27 cellular contexts compared by ENCODE assay signal in the genomic region with DNA sequence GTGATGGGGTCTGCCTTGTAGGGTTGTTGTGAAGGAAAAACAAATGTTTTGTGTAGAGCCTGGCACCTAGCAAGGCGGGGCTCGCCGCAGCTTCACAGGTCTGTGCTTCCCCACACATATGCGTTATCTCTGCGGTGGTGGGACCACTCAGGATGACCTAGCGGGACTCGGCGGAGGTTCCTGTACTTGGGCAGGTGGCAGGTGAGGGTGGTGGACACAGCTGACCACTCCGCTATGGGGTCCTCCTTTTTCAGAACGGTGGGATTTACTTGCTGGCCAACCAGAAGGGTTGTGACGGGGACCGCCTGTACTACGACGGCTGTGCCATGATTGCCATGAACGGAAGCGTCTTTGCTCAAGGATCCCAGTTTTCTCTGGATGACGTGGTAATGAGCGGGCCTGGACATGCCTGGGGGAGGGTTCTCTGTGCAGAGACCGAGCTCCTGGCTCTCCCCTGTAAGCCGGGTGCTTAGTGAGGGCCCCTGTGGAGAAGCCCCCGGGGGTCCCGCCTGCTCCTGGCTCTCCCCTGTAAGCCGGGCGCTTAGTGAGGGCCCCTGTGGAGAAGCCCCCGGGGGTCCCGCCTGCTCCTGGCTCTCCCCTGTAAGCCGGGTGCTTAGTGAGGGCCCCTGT. TPM values are rescaled to one million over a fixed set of nuclear protein-coding genes. Genes with fewer than 3 reads are reported as not detected.
DNase-seq lines count a peak whose midpoint lies in the region; ATAC-seq and TF ChIP-seq lines count a peak whose summit lies in the region.
"Had no signal": no experiment of that assay in that cellular context is flagged by ENCODE, and none has a peak within 500 bp of the region (broad histone marks: within the 10 kb centered on the region; RNA-seq: fewer than 3 reads in every experiment).

No MANE protein-coding gene starts in this region.

- H3K9me3 ChIP-seq in sigmoid colon, result no peaks in the 10 kb centered on the region
- H3K9me3 ChIP-seq: A549 had no signal

- H3K27me3 Mint-ChIP-seq in natural killer cell treated with Interleukin-12 subunit alpha and Interleukin-12 subunit beta and Interleukin-15 and Interleukin-18, amount 100 ng/mL, for 72 hours, result no peaks in the 10 kb centered on the region
- H3K27me3 Mint-ChIP-seq in natural killer cell (ENCODE audit: low read depth in 2 of 2), result no peaks in the 10 kb centered on the region
- H3K27me3 Mint-ChIP-seq in chondrocyte (ENCODE audit: low read depth), result no peaks in the 10 kb centered on the region
- H3K27me3 Mint-ChIP-seq: CD4-positive, alpha-beta memory T cell; IgD-negative memory B cell had no signal

- H3K27ac Mint-ChIP-seq in natural killer cell treated with Interleukin-12 subunit alpha and Interleukin-12 subunit beta and Interleukin-15 and Interleukin-18, amount 100 ng/mL, for 72 hours, result no peak overlapping the region
- no peak overlapping the region for H3K27ac Mint-ChIP-seq in natural killer cell
- H3K27ac Mint-ChIP-seq in chondrocyte (ENCODE audit: unreplicated experiment), result no peak overlapping the region
- H3K27ac Mint-ChIP-seq: IgD-negative memory B cell had no signal

- H3K27me3 ChIP-seq in sigmoid colon, result no peaks in the 10 kb centered on the region
- H3K27me3 ChIP-seq: BLaER1 treated with 17β-estradiol and CSF1 and Interleukin-3, amounts not matched to agents 10 nM and 100 nM had no signal

- H3K4me1 Mint-ChIP-seq in natural killer cell treated with Interleukin-12 subunit alpha and Interleukin-12 subunit beta and Interleukin-15 and Interleukin-18, amount 100 ng/mL, for 72 hours (ENCODE audit: low read depth in 2 of 2), result no peaks in the 10 kb centered on the region
- H3K4me1 Mint-ChIP-seq in natural killer cell (peaks cover 0 to 6% of the 10 kb centered on the region in 2 donors), chondrocyte (ENCODE audit: low read depth) (no peaks in the 10 kb centered on the region)
- H3K4me1 Mint-ChIP-seq: CD4-positive, alpha-beta memory T cell had no signal

- no peak overlapping the region for H3K4me3 Mint-ChIP-seq in natural killer cell treated with Interleukin-12 subunit alpha and Interleukin-12 subunit beta and Interleukin-15 and Interleukin-18, amount 100 ng/mL, for 72 hours
- no peak overlapping the region for H3K4me3 Mint-ChIP-seq in natural killer cell
- H3K4me3 Mint-ChIP-seq in chondrocyte (ENCODE audit: unreplicated experiment), result no peak overlapping the region
- H3K4me3 Mint-ChIP-seq: CD4-positive, alpha-beta memory T cell; IgD-negative memory B cell had no signal

- intact Hi-C loops in natural killer cell (cut with micrococcal nuclease), result no loop called here
- intact Hi-C loops in sigmoid colon (cut with DNase I), result no loop called here

- TF ChIP-seq EP300 in sigmoid colon (IDR thresholded peaks at IDR 0.05), result no peak

- DNase-seq in natural killer cell treated with Interleukin-12 subunit alpha and Interleukin-12 subunit beta and Interleukin-15 and Interleukin-18, amount 100 ng/mL, for 72 hours (ENCODE audit: low spot score), result peak; percentile 44
- no peak for DNase-seq in natural killer cell
- DNase-seq in chondrocyte (ENCODE audit: low spot score), result peak; percentile 68
- DNase-seq in sigmoid colon, result peak; percentile 50
- no peak for DNase-seq in omental fat pad (ENCODE audit: low spot score)
- DNase-seq: AML-193; Caco-2; CD4-positive, alpha-beta memory T cell; DMS 273 treated with DMSO at 0.1 percent for 48 hours; DMS79 treated with DMSO at 0.1 percent for 48 hours; GF-D8; HCEC 1CT; MM.1S; NCI-H2029; NCI-H526 treated with DMSO at 0.1 percent for 48 hours; RPMI8226; SIG-M5 had no signal

- TF ChIP-seq POLR2A in sigmoid colon (IDR thresholded peaks at IDR 0.05), result no peak

- no peak overlapping the region for H3K27ac ChIP-seq in sigmoid colon
- H3K27ac ChIP-seq: A549, HL-60, KMS-11, SK-N-MC had no signal

- WGBS in sigmoid colon, 2 donors, result 94 to 98% methylated on average over 27 of the region's 27 CpGs

- no peaks in the 10 kb centered on the region for H3K4me1 ChIP-seq in sigmoid colon
- H3K4me1 ChIP-seq: A549 had no signal

- no peaks in the 10 kb centered on the region for H3K9me3 Mint-ChIP-seq in natural killer cell treated with Interleukin-12 subunit alpha and Interleukin-12 subunit beta and Interleukin-15 and Interleukin-18, amount 100 ng/mL, for 72 hours
- H3K9me3 Mint-ChIP-seq in natural killer cell, result no peaks in the 10 kb centered on the region
- no peaks in the 10 kb centered on the region for H3K9me3 Mint-ChIP-seq in chondrocyte (ENCODE audit: low read depth)
- H3K9me3 Mint-ChIP-seq: CD4-positive, alpha-beta memory T cell; IgD-negative memory B cell had no signal

- peaks cover 4 to 76% (median 56%) of the 10 kb centered on the region in 4 donors for H3K36me3 ChIP-seq in sigmoid colon

- no peak for TF ChIP-seq CTCF in natural killer cell (IDR thresholded peaks at IDR 0.05)
- TF ChIP-seq CTCF in chondrocyte (IDR thresholded peaks at IDR 0.05), result no peak
- TF ChIP-seq CTCF in sigmoid colon (IDR thresholded peaks at IDR 0.05), result no peak
- TF ChIP-seq CTCF in omental fat pad (IDR thresholded peaks at IDR 0.05), result no peak

- H3K36me3 Mint-ChIP-seq in natural killer cell treated with Interleukin-12 subunit alpha and Interleukin-12 subunit beta and Interleukin-15 and Interleukin-18, amount 100 ng/mL, for 72 hours, result no peaks in the 10 kb centered on the region
- H3K36me3 Mint-ChIP-seq in natural killer cell (no peaks in the 10 kb centered on the region), chondrocyte (ENCODE audit: low read depth) (peaks cover 23% of the 10 kb centered on the region)

- H3K4me3 ChIP-seq in sigmoid colon, result no peak overlapping the region
- H3K4me3 ChIP-seq: A549; BLaER1 treated with 17β-estradiol and CSF1 and Interleukin-3, amounts not matched to agents 10 nM and 100 nM; SK-N-MC had no signal

- ATAC-seq in natural killer cell treated with Interleukin-12 subunit alpha and Interleukin-12 subunit beta and Interleukin-15 and Interleukin-18, amount 100 ng/mL, for 72 hours, result no peak
- ATAC-seq in natural killer cell, result no peak
- no peak for ATAC-seq in HG02973 (IDR thresholded peaks at IDR 0.05; ENCODE audit: unreplicated experiment)
- no peak for ATAC-seq in HG02870 (IDR thresholded peaks at IDR 0.05; ENCODE audit: unreplicated experiment)
- no peak for ATAC-seq in omental fat pad (ENCODE audit: low FRiP score)
- ATAC-seq: A549 had no signal

RNA-seq across cellular contexts. Expression of a gene that starts 21.3 kb away (rescaled TPM):
- 100 to 1,000 TPM; 117 to 129 TPM for total RNA-seq in natural killer cell treated with Interleukin-12 subunit alpha and Interleukin-12 subunit beta and Interleukin-15 and Interleukin-18, amount 100 ng/mL, for 72 hours
- total RNA-seq in natural killer cell (100 to 1,000 TPM; 134 to 156 (median 150) TPM), chondrocyte (38.8 to 47.5 TPM (median 41.4 TPM) in 3 replicates), sigmoid colon (10 to 100 TPM; 24.6 to 72.0 (median 38.3) TPM), omental fat pad (10 to 100 TPM; 42.9 to 78.2 (median 64.1) TPM)
- 100 to 1,000 TPM in 1 of 3 donors, 10 to 100 TPM in 2; 31.8 to 136 (median 42.5) TPM for polyA plus RNA-seq in sigmoid colon

RNA-seq across cellular contexts. Expression of a gene that starts 26.1 kb away (rescaled TPM):
- total RNA-seq in natural killer cell treated with Interleukin-12 subunit alpha and Interleukin-12 subunit beta and Interleukin-15 and Interleukin-18, amount 100 ng/mL, for 72 hours, result 100 to 1,000 TPM in 1 of 2 donors, 10 to 100 TPM in 1; 75.8 to 104 TPM
- total RNA-seq in natural killer cell, result 10 to 100 TPM; 12.5 to 18.1 (median 15.9) TPM
- total RNA-seq in chondrocyte, result 44.4 to 58.7 TPM (median 57.5 TPM) in 3 replicates
- total RNA-seq in sigmoid colon, result 1 to 10 TPM; 4.1 to 7.5 (median 5.3) TPM
- polyA plus RNA-seq in sigmoid colon, result 10 to 100 TPM in 1 of 3 donors, 1 to 10 TPM in 2; 2.4 to 54.2 (median 8.8) TPM
- 10 to 100 TPM; 12.9 to 76.5 (median 37.4) TPM for total RNA-seq in omental fat pad

RNA-seq across cellular contexts. Expression of a gene that starts 52.8 kb away (rescaled TPM):
- total RNA-seq in natural killer cell treated with Interleukin-12 subunit alpha and Interleukin-12 subunit beta and Interleukin-15 and Interleukin-18, amount 100 ng/mL, for 72 hours, result under 1 TPM in 1 of 2 donors, not detected in 1; 0.26 TPM
- under 1 TPM in 2 of 3 donors, not detected in 1; 0.19 to 0.25 TPM for total RNA-seq in natural killer cell
- not detected in 3 replicates for total RNA-seq in chondrocyte
- total RNA-seq in sigmoid colon, result under 1 TPM in 1 of 4 donors, not detected in 3; 0.49 TPM
- under 1 TPM in 1 of 3 donors, not detected in 2; 0.32 TPM for polyA plus RNA-seq in sigmoid colon
- under 1 TPM in 1 of 4 donors, not detected in 3; 0.28 TPM for total RNA-seq in omental fat pad
- total RNA-seq: Caco-2; CD4-positive, alpha-beta memory T cell; H1; NCI-H460 had no signal
- polyA plus RNA-seq: A549; CD4-positive, alpha-beta memory T cell; H1; IgD-negative memory B cell had no signal

Comparison
In these comparisons a context has a peak if more than half of its experiments do, and no peak if none do; other contexts are left out.
1. DNase-seq: peak in natural killer cell treated with Interleukin-12 subunit alpha and Interleukin-12 subunit beta and Interleukin-15 and Interleukin-18, amount 100 ng/mL, for 72 hours (single experiment), chondrocyte (single experiment) and sigmoid colon (single experiment); none in natural killer cell (single experiment) and omental fat pad (single experiment).